ENCODE assay signal across 12 cellular contexts in genomic region chr1:28811766-28812668, GRCh38. TPM values are rescaled to one million over a fixed set of nuclear protein-coding genes. Genes with fewer than 3 reads are reported as not detected.
DNase-seq lines count a peak whose midpoint lies in the region; ATAC-seq, FAIRE-seq and TF ChIP-seq lines count a peak whose summit lies in the region.
"Had no signal": no experiment of that assay in that cellular context is flagged by ENCODE, and none has a peak within 500 bp of the region (broad histone marks: within the 10 kb centered on the region; RNA-seq: fewer than 3 reads in every experiment).

OPRD1 (plus strand) TSS chr1:28812170; CDS start chr1:28812384, 214 bp downstream.

- DNase-seq in NCI-H1417 (lab: John Stamatoyannopoulos, UW), result peak in 2 of 3 experiments; percentile 76 to 77
- no peak for DNase-seq in NCI-H1417 treated with DMSO at 0.1 percent for 48 hours (lab: John Stamatoyannopoulos, UW)
- peak; percentile 72 for DNase-seq in HEK293T (ENCODE audit: extremely low spot score)
- no peak for DNase-seq in GM12878 (ENCODE audit: low read depth, low spot score)
- DNase-seq in mucosa of descending colon, result no peak
- DNase-seq in lower leg skin (ENCODE audit: low spot score in 2 of 2), result no peak
- DNase-seq in OCI-LY7 (ENCODE audit: low spot score), result no peak
- DNase-seq in G401 (ENCODE audit: low spot score), result no peak

- H3K9me2 ChIP-seq in OCI-LY7 (ENCODE audit: insufficient read depth, low read length), result no peaks in the 10 kb centered on the region

- no peak for TF ChIP-seq CTCF in GM12878 (IDR thresholded peaks at IDR 0.05 in 2 of 3, conservative IDR thresholded peaks at IDR 0.05 in 1 of 3; ENCODE audit: control insufficient read depth in 2 of 3, extremely low read depth in 1 of 3, insufficient read depth in 1 of 3, low read depth in 3 of 3, low read length in 3 of 3)
- TF ChIP-seq CTCF in mucosa of descending colon (IDR thresholded peaks at IDR 0.05), result no peak
- no peak for TF ChIP-seq CTCF in lower leg skin (IDR thresholded peaks at IDR 0.05)
- TF ChIP-seq CTCF in OCI-LY7 (conservative IDR thresholded peaks at IDR 0.05; ENCODE audit: low read length), result no peak

- H3K36me3 ChIP-seq in GM12878 (ENCODE audit: control insufficient read depth in 2 of 2, insufficient read depth in 2 of 2, low read length in 1 of 2), result no peaks in the 10 kb centered on the region
- H3K36me3 ChIP-seq in mucosa of descending colon (ENCODE audit: low read depth), result no peaks in the 10 kb centered on the region
- H3K36me3 ChIP-seq in OCI-LY7 (ENCODE audit: insufficient read depth, low read length), result no peaks in the 10 kb centered on the region

- H3K4me1 ChIP-seq in GM12878 (ENCODE audit: control insufficient read depth, insufficient read depth, low read length) (no peaks in the 10 kb centered on the region), mucosa of descending colon (ENCODE audit: low read depth) (no peaks in the 10 kb centered on the region), OCI-LY7 (ENCODE audit: insufficient read depth, low read length, poor library complexity, severe bottlenecking) (no peaks in the 10 kb centered on the region)

- TF ChIP-seq EP300 in GM12878 (IDR thresholded peaks at IDR 0.05; ENCODE audit: borderline replicate concordance in 1 of 2, control insufficient read depth in 1 of 2, low read depth in 2 of 2, low read length in 2 of 2), result no peak

- H3K9me3 ChIP-seq in GM12878 (replicated peaks; ENCODE audit: control insufficient read depth, insufficient read depth, low read length) (no peaks in the 10 kb centered on the region), mucosa of descending colon (no peaks in the 10 kb centered on the region), OCI-LY7 (ENCODE audit: low read length) (no peaks in the 10 kb centered on the region)

- TF ChIP-seq POLR2A in GM12878 (IDR thresholded peaks at IDR 0.05; ENCODE audit: low read depth, low read length) (no peak), lower leg skin (IDR thresholded peaks at IDR 0.05) (no peak)

- peaks cover 0 to 1% of the 10 kb centered on the region in 2 experiments; a peak in 2 of 4 replicates for H3K27me3 ChIP-seq in GM12878 (replicated peaks in 1 of 2; ENCODE audit: control insufficient read depth in 2 of 2, insufficient read depth in 2 of 2, low read length in 1 of 2)

- no peaks in the 10 kb centered on the region for H4K20me1 ChIP-seq in GM12878 (ENCODE audit: control insufficient read depth, insufficient read depth)
- H4K20me1 ChIP-seq in OCI-LY7 (ENCODE audit: insufficient read depth, low read length), result no peaks in the 10 kb centered on the region

- FAIRE-seq in GM12878 (lab: Jason Lieb, UNC), result no peak
- FAIRE-seq: A204.1 had no signal

- POLR2A ChIA-PET in HEK293T (lab: Yijun Ruan, JAX), result interaction anchor here (1.0 kb wide), 1 partner anchor 164 kb away, joined by 3 read pairs; the partner anchor contains the start of gene RNU11
- POLR2A ChIA-PET in GM12878 (lab: Charles Lee), result no interaction called here
- POLR2A ChIA-PET in OCI-LY7 (lab: Charles Lee), result no interaction called here

- intact Hi-C loops in GM12878 (cut with micrococcal nuclease; ENCODE audit: unreplicated experiment), result no loop called here
- intact Hi-C loops in mucosa of descending colon (cut with DNase I, micrococcal nuclease), result no loop called here
- intact Hi-C loops in lower leg skin (cut with DNase I; ENCODE audit: low total_unique reads), result no loop called here
- intact Hi-C loops in OCI-LY7 (cut with micrococcal nuclease; ENCODE audit: unreplicated experiment), result no loop called here

- H3K27ac ChIP-seq in GM12878 (ENCODE audit: control insufficient read depth, insufficient read depth) (no peak within 1 kb of the TSS), OCI-LY7 (ENCODE audit: low read depth, low read length, poor library complexity, severe bottlenecking) (no peak within 1 kb of the TSS)

- H3K79me2 ChIP-seq in GM12878 (ENCODE audit: control insufficient read depth, insufficient read depth, low read length) (no peaks in the 10 kb centered on the region), OCI-LY7 (ENCODE audit: insufficient read depth, low read depth, low read length) (no peaks in the 10 kb centered on the region)

- BruUV-seq in GM12878 (replicated peaks; lab: Mats Ljungman, UMichigan) (no TSS peak), OCI-LY7 (replicated peaks; lab: Mats Ljungman, UMichigan) (no TSS peak)

- H3K9ac ChIP-seq in GM12878 (ENCODE audit: control insufficient read depth, insufficient read depth, low read length), result no peak within 1 kb of the TSS

- H3K4me2 ChIP-seq in GM12878 (ENCODE audit: control insufficient read depth, insufficient read depth) (no peak within 1 kb of the TSS), OCI-LY7 (ENCODE audit: low read length) (no peak within 1 kb of the TSS)

- RAD21 ChIA-PET in GM12878 (lab: Charles Lee; ENCODE audit: unreplicated experiment), result no interaction called here

- TF ChIP-seq RAD21 in GM12878 (IDR thresholded peaks at IDR 0.05; ENCODE audit: insufficient read depth, low read depth, low read length), result no peak

- in situ Hi-C loops in GM12878 (cut with MboI) (no loop called here), G401 (cut with HindIII; ENCODE audit: low sequenced_read_pairs) (no loop called here)

- SMC1A ChIA-PET in GM12878 (lab: Charles Lee; ENCODE audit: uncharacterized antibody, unreplicated experiment), result interaction anchor here (0.5 kb wide), 1 partner anchor 312 kb away, joined by 3 read pairs; no protein-coding TSS in a partner anchor

- no peak for ATAC-seq in GM12878
- peak; percentile 15 for ATAC-seq in mucosa of descending colon
- ATAC-seq: sciatic nerve had no signal

- WGBS in GM12878 (ENCODE audit: insufficient coverage, insufficient replicate concordance, low lambda C conversion rate, missing lambda C conversion rate), result 7% methylated on average over 90 of the region's 108 CpGs
- WGBS in lower leg skin, 2 donors, result 4 to 30% methylated on average over 8 to 69 of the region's 108 CpGs

- CTCF ChIA-PET in HEK293T (lab: Yijun Ruan, JAX) (no interaction called here), GM12878 (lab: Yijun Ruan, JAX) (no interaction called here), OCI-LY7 (lab: Charles Lee; ENCODE audit: unreplicated experiment) (no interaction called here)

- no peak within 1 kb of the TSS for H2AFZ ChIP-seq in GM12878 (ENCODE audit: control insufficient read depth, low read depth, low read length)
- H2AFZ ChIP-seq in OCI-LY7 (ENCODE audit: low read length), result no peak within 1 kb of the TSS

- no peak within 1 kb of the TSS for H3K4me3 ChIP-seq in GM12878
- no peak within 1 kb of the TSS for H3K4me3 ChIP-seq in mucosa of descending colon
- H3K4me3 ChIP-seq in lower leg skin (ENCODE audit: low read depth, poor library complexity, severe bottlenecking), result no peak within 1 kb of the TSS
- no peak within 1 kb of the TSS for H3K4me3 ChIP-seq in OCI-LY7 (ENCODE audit: low read depth, low read length, poor library complexity, severe bottlenecking)
- H3K4me3 ChIP-seq: lung had no signal

TF ChIP-seq in HEK293T, 16 proteins besides CTCF, POLR2A, EP300 and RAD21 (continues in another document):
- TF ChIP-seq FOXM1 (IDR thresholded peaks at IDR 0.05; ENCODE audit: borderline replicate concordance), result no peak
- TF ChIP-seq CTBP1 (IDR thresholded peaks at IDR 0.05; ENCODE audit: borderline replicate concordance), result no peak
- TF ChIP-seq FOXK2 (IDR thresholded peaks at IDR 0.05), result no peak
- TF ChIP-seq HDGF (IDR thresholded peaks at IDR 0.05; ENCODE audit: borderline replicate concordance), result no peak
- TF ChIP-seq FOXA1 (IDR thresholded peaks at IDR 0.05), result no peak

TF ChIP-seq in GM12878, 131 proteins besides CTCF, POLR2A, EP300 and RAD21 (continues in another document):
- TF ChIP-seq USF1 (IDR thresholded peaks at IDR 0.05; ENCODE audit: borderline replicate concordance, extremely low read length, insufficient read depth, low read depth, low read length) (peak; percentile 16), HDAC6 (IDR thresholded peaks at IDR 0.05; ENCODE audit: unreplicated experiment) (peak; percentile 97), SUZ12 (IDR thresholded peaks at IDR 0.05; ENCODE audit: unreplicated experiment) (peak; percentile 59), TBL1XR1 (IDR thresholded peaks at IDR 0.05; ENCODE audit: low read depth, low read length) (no peak)

RNA-seq across cellular contexts. Expression of gene OPRD1, which starts in this region (rescaled TPM):
- total RNA-seq in GM12878 (2013; cell fraction: nucleolus; rRNA removed), result not detected in 2 replicates
- total RNA-seq in GM12878 (2014; rRNA removed) (not detected in 2 replicates), GM12878 (2014; rRNA removed; fragmentation: Illumina TruSeq; extraction: Trizol) (not detected in 2 replicates), GM12878 (2021) (not detected in 2 replicates), mucosa of descending colon (1 to 10 TPM in 1 of 3 donors, under 1 TPM in 2; 0.06 to 1.1 (median 0.48) TPM), lower leg skin (not detected), OCI-LY7 (2022) (not detected in 2 replicates)
- not detected for polyA plus RNA-seq in GM12878 (2011; ENCODE audit: low read depth)
- polyA plus RNA-seq in GM12878 (2011; rRNA removed) (not detected in 2 replicates), GM12878 (2014; fragmentation: Illumina TruSeq; extraction: Trizol) (not detected in 2 replicates), GM12878 (2014; fragmentation: Nextera tagmentation; extraction: Ambion mirVana) (under 1 TPM; 0.02 TPM), GM12878 (2014; rRNA removed) (not detected in 2 replicates), GM12878 (2016; fragmentation: Nextera tagmentation; extraction: Ambion mirVana) (not detected)
- not detected in 2 replicates for polyA plus RNA-seq in GM12878 (2011; cell fraction: cytosol; rRNA removed)
- 0.01 TPM in 1 of 2 replicates, not detected in the other for polyA plus RNA-seq in GM12878 (2011; cell fraction: nucleus; rRNA removed)
- 0.03 TPM in 1 of 2 replicates, not detected in the other for polyA plus RNA-seq in GM12878 (2012)
- polyA minus RNA-seq in GM12878 (2011; rRNA and poly(A)+ RNA removed), result not detected in 2 replicates
- polyA minus RNA-seq in GM12878 (2011; cell fraction: cytosol; rRNA and poly(A)+ RNA removed), result not detected in 2 replicates
- not detected in 2 replicates for polyA minus RNA-seq in GM12878 (2011; cell fraction: nucleus; rRNA and poly(A)+ RNA removed)
- total RNA-seq in OCI-LY7 (2014; rRNA removed; shearing (Covaris generic)), result not detected in 2 replicates
- total RNA-seq in G401 (2014; rRNA removed; shearing (Covaris generic)), result not detected in 2 replicates
- total RNA-seq: sciatic nerve; T-helper 1 cell treated with Interleukin-12 subunit alpha and Interleukin-12 subunit beta and Interleukin-4 antibody, amounts not matched to agents 30 ng/mL and 1 ng/mL, for 36 hours had no signal

Comparison
In these comparisons a context has a peak if more than half of its experiments do, and no peak if none do; other contexts are left out.
1. DNase-seq: peak in NCI-H1417 (2 of 3) and HEK293T (single experiment); none in NCI-H1417 treated with DMSO at 0.1 percent for 48 hours (single experiment), GM12878 (single experiment), mucosa of descending colon (0 of 3), lower leg skin (0 of 2), OCI-LY7 (single experiment) and G401 (single experiment).